In genomic region chr6:104957301-104958177, GRCh38 we compare ENCODE assay signal across 12 cellular contexts. TPM values are rescaled to one million over a fixed set of nuclear protein-coding genes. Genes with fewer than 3 reads are reported as not detected.
DNase-seq lines count a peak whose midpoint lies in the region; ATAC-seq and TF ChIP-seq lines count a peak whose summit lies in the region.
"Had no signal": no experiment of that assay in that cellular context is flagged by ENCODE, and none has a peak within 500 bp of the region (broad histone marks: within the 10 kb centered on the region; RNA-seq: fewer than 3 reads in every experiment).

No MANE protein-coding gene starts in this region.

- H3K36me3 ChIP-seq in GM23338 (ENCODE audit: insufficient read depth) (no peaks in the 10 kb centered on the region), mesodermal cell (ENCODE audit: control insufficient read depth, insufficient read depth, low read length) (peaks cover 5% of the 10 kb centered on the region)

- peak overlapping the region; percentile 72 for H3K4me2 ChIP-seq in GM23338

- no peak for TF ChIP-seq CTCF in GM23338 (conservative IDR thresholded peaks at IDR 0.05; ENCODE audit: low read depth in 2 of 2)

- H3K9me2 ChIP-seq in GM23338 (ENCODE audit: insufficient read depth): no peaks in the 10 kb centered on the region

- H3F3A ChIP-seq in GM23338 (replicated peaks; ENCODE audit: low read depth): no peaks in the 10 kb centered on the region; the same call in 1 of the 2 replicates

- 0% methylated on average over 6 to 7 of the region's 21 CpGs for WGBS in mesodermal cell (ENCODE audit: insufficient coverage in 2 of 2), 2 experiments

- no peaks in the 10 kb centered on the region for H3K27me3 ChIP-seq in GM23338 (ENCODE audit: insufficient read depth)

- peak overlapping the region; percentile 100 for H3K27ac ChIP-seq in GM23338 (ENCODE audit: low read depth)
- H3K27ac ChIP-seq in mesodermal cell (ENCODE audit: low read depth, low read length, severe bottlenecking): peak overlapping the region; percentile 83

- H3K4me3 ChIP-seq in GM23338: peak overlapping the region; percentile 57
- peak overlapping the region; percentile 59 for H3K4me3 ChIP-seq in mesodermal cell (ENCODE audit: extremely low read depth, insufficient read depth, low read length, poor library complexity, severe bottlenecking)

- peak overlapping the region; percentile 100 for H3K27ac Mint-ChIP-seq in GM23338
- no peak overlapping the region for H3K27ac Mint-ChIP-seq in activated T-helper 2 cell treated with anti-CD3 and anti-CD28 coated beads, Interferon-gamma antibody, Interleukin-2, Interleukin-4, amounts not matched to agents 10 μg/mL and 5 μg/mL and 100 μg/mL, durations not matched to agents 14 hours and 24 hours and 36 hours
- H3K27ac Mint-ChIP-seq: activated naive CD4-positive, alpha-beta T cell treated with anti-CD3 and anti-CD28 coated beads, Interleukin-2, amount 50 U/mL, for 72 hours had no signal

- H3K4me1 ChIP-seq in GM23338 (ENCODE audit: insufficient read depth) (peaks cover 26% of the 10 kb centered on the region), mesodermal cell (ENCODE audit: control insufficient read depth, insufficient read depth, low read length, poor library complexity, severe bottlenecking) (no peaks in the 10 kb centered on the region)

- DNase-seq in GM23338 (ENCODE audit: low spot score) (peak; percentile 96), NCI-H2081 (lab: John Stamatoyannopoulos, UW) (peak; percentile 53 to 62), NCI-H82 treated with DMSO at 0.1 percent for 48 hours (lab: John Stamatoyannopoulos, UW; ENCODE audit: unreplicated experiment) (no peak), HK-2 (ENCODE audit: unreplicated experiment) (no peak)
- no peak for DNase-seq in activated T-helper 2 cell treated with anti-CD3 and anti-CD28 coated beads, Interferon-gamma antibody, Interleukin-2, Interleukin-4, amounts not matched to agents 10 μg/mL and 5 μg/mL and 100 μg/mL, durations not matched to agents 14 hours and 24 hours and 36 hours (ENCODE audit: low spot score)
- DNase-seq: EL, left cardiac atrium had no signal

- H3K9me3 Mint-ChIP-seq in GM23338: no peaks in the 10 kb centered on the region
- H3K9me3 Mint-ChIP-seq in activated T-helper 2 cell treated with anti-CD3 and anti-CD28 coated beads, Interferon-gamma antibody, Interleukin-2, Interleukin-4, amounts not matched to agents 10 μg/mL and 5 μg/mL and 100 μg/mL, durations not matched to agents 14 hours and 24 hours and 36 hours: no peaks in the 10 kb centered on the region

- H2AFZ ChIP-seq in GM23338: no peak overlapping the region

- peaks cover 16% of the 10 kb centered on the region for H3K27me3 Mint-ChIP-seq in GM23338 (ENCODE audit: insufficient read depth, low read depth, poor library complexity)
- peaks cover 67% of the 10 kb centered on the region for H3K27me3 Mint-ChIP-seq in activated T-helper 2 cell treated with anti-CD3 and anti-CD28 coated beads, Interferon-gamma antibody, Interleukin-2, Interleukin-4, amounts not matched to agents 10 μg/mL and 5 μg/mL and 100 μg/mL, durations not matched to agents 14 hours and 24 hours and 36 hours (ENCODE audit: low read depth)

- peak; percentile 31 for ATAC-seq in GM23338
- no peak for ATAC-seq in GM19467 (IDR thresholded peaks at IDR 0.05; ENCODE audit: unreplicated experiment)
- no peak for ATAC-seq in GM18867 (IDR thresholded peaks at IDR 0.05; ENCODE audit: unreplicated experiment)
- ATAC-seq: left cardiac atrium had no signal

- H3K4me1 Mint-ChIP-seq in GM23338: peaks cover 29% of the 10 kb centered on the region
- H3K4me1 Mint-ChIP-seq in activated T-helper 2 cell treated with anti-CD3 and anti-CD28 coated beads, Interferon-gamma antibody, Interleukin-2, Interleukin-4, amounts not matched to agents 10 μg/mL and 5 μg/mL and 100 μg/mL, durations not matched to agents 14 hours and 24 hours and 36 hours (ENCODE audit: low read depth): peaks cover 18% of the 10 kb centered on the region

- peaks cover 52% of the 10 kb centered on the region for H3K79me2 ChIP-seq in GM23338 (replicated peaks; ENCODE audit: insufficient read depth)

- peaks cover 26% of the 10 kb centered on the region for H3K36me3 Mint-ChIP-seq in GM23338 (ENCODE audit: low read depth)
- H3K36me3 Mint-ChIP-seq in activated T-helper 2 cell treated with anti-CD3 and anti-CD28 coated beads, Interferon-gamma antibody, Interleukin-2, Interleukin-4, amounts not matched to agents 10 μg/mL and 5 μg/mL and 100 μg/mL, durations not matched to agents 14 hours and 24 hours and 36 hours (ENCODE audit: low read depth): no peaks in the 10 kb centered on the region

- peak overlapping the region; percentile 91 for H3K4me3 Mint-ChIP-seq in GM23338
- H3K4me3 Mint-ChIP-seq in activated T-helper 2 cell treated with anti-CD3 and anti-CD28 coated beads, Interferon-gamma antibody, Interleukin-2, Interleukin-4, amounts not matched to agents 10 μg/mL and 5 μg/mL and 100 μg/mL, durations not matched to agents 14 hours and 24 hours and 36 hours (ENCODE audit: low read depth): peak overlapping the region; percentile 35

- intact Hi-C loops in activated T-helper 2 cell treated with anti-CD3 and anti-CD28 coated beads, Interferon-gamma antibody, Interleukin-2, Interleukin-4, amounts not matched to agents 10 μg/mL and 5 μg/mL and 100 μg/mL, durations not matched to agents 14 hours and 24 hours and 36 hours (cut with micrococcal nuclease): loop anchor here (2.0 to 5.0 kb wide), 3 partner anchors 19 to 180 kb away; a partner anchor contains a TSS

- no peaks in the 10 kb centered on the region for H4K20me1 ChIP-seq in GM23338 (replicated peaks; ENCODE audit: insufficient read depth)

- no peaks in the 10 kb centered on the region for H3K9me3 ChIP-seq in mesodermal cell (ENCODE audit: control insufficient read depth, low read length)

TF ChIP-seq in GM23338, 12 proteins besides CTCF, POLR2A, EP300 and RAD21:
- TF ChIP-seq REST (IDR thresholded peaks at IDR 0.05; ENCODE audit: unreplicated experiment) (no peak), ZNF114 (CRISPR knock-in tag; IDR thresholded peaks at IDR 0.05) (no peak), ZNF331 (CRISPR knock-in tag; IDR thresholded peaks at IDR 0.05; ENCODE audit: low read depth) (no peak), CREB1 (CRISPR knock-in tag; IDR thresholded peaks at IDR 0.05; ENCODE audit: low read depth) (peak; percentile 49; the same call in 1 of the 2 replicates), NANOG (IDR thresholded peaks at IDR 0.05; ENCODE audit: borderline replicate concordance) (peak; percentile 46), STAT1 (IDR thresholded peaks at IDR 0.05; ENCODE audit: unreplicated experiment) (no peak), ETS1 (IDR thresholded peaks at IDR 0.05) (no peak), POLR2AphosphoS5 (IDR thresholded peaks at IDR 0.05; ENCODE audit: low read depth) (peak; percentile 50; the same call in 1 of the 2 replicates)

RNA-seq across cellular contexts. Expression of gene LIN28B, which starts 0.6 kb away (rescaled TPM):
- 96.4 and 99.2 TPM in 2 replicates for total RNA-seq in GM23338 (2014; rRNA removed; shearing (Covaris generic))
- polyA plus RNA-seq in GM23338 (2016; fragmentation: Nextera tagmentation; extraction: Ambion mirVana): 28.9 and 35.3 TPM in 2 replicates
- total RNA-seq in activated T-helper 2 cell treated with anti-CD3 and anti-CD28 coated beads, Interferon-gamma antibody, Interleukin-2, Interleukin-4, amounts not matched to agents 10 μg/mL and 5 μg/mL and 100 μg/mL, durations not matched to agents 14 hours and 24 hours and 36 hours: 0.05 TPM in 2 replicates
- 61.5 TPM for polyA plus RNA-seq in mesodermal cell (2013, experiment 1 of 2)
- polyA plus RNA-seq in mesodermal cell (2013, experiment 2 of 2): 67.9 TPM
- total RNA-seq: activated naive CD4-positive, alpha-beta T cell treated with anti-CD3 and anti-CD28 coated beads, Interleukin-2, amount 50 U/mL, for 72 hours; HT-29; left cardiac atrium had no signal

Comparison
In these comparisons a context has a peak if more than half of its experiments do, and no peak if none do; other contexts are left out.
1. DNase-seq: peak in GM23338 (single experiment) and NCI-H2081 (2 of 2); none in activated T-helper 2 cell treated with anti-CD3 and anti-CD28 coated beads, Interferon-gamma antibody, Interleukin-2, Interleukin-4, amounts not matched to agents 10 μg/mL and 5 μg/mL and 100 μg/mL, durations not matched to agents 14 hours and 24 hours and 36 hours (single experiment), NCI-H82 treated with DMSO at 0.1 percent for 48 hours (single experiment) and HK-2 (single experiment).
2. RNA of gene LIN28B, which starts 0.6 kb away (total RNA-seq): 96.4 to 99.2 TPM in GM23338; 0.05 TPM in activated T-helper 2 cell treated with anti-CD3 and anti-CD28 coated beads, Interferon-gamma antibody, Interleukin-2, Interleukin-4, amounts not matched to agents 10 μg/mL and 5 μg/mL and 100 μg/mL, durations not matched to agents 14 hours and 24 hours and 36 hours; every median in the first group is over 10 times any median in the second.